Comparison of ENCODE assay signal across 1 cellular context in the genomic region with DNA sequence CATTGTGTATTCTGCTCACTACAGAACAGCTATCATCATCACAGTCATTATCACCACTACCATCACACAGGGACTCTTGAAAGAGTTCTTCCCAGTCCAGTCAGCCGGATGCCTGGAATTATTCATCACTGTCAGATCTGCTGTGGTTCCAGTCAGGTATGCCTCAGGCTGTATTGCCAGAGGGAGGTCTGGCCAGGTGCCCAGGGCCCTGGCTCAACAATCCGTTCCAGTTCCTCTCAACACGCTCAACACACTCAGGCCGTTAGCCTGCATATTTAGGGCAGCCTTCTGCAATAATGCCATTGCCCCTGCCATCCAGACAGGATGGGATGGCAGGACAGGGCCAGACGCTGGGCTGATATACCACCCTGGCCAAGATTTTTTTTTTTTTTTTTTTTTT.
TF ChIP-seq lines count a peak whose summit lies in the region.

No MANE protein-coding gene starts in this region.

TF ChIP-seq in GM23338, 12 proteins besides CTCF, POLR2A, EP300 and RAD21 (continued from another document):
- TF ChIP-seq, protein P1, sequence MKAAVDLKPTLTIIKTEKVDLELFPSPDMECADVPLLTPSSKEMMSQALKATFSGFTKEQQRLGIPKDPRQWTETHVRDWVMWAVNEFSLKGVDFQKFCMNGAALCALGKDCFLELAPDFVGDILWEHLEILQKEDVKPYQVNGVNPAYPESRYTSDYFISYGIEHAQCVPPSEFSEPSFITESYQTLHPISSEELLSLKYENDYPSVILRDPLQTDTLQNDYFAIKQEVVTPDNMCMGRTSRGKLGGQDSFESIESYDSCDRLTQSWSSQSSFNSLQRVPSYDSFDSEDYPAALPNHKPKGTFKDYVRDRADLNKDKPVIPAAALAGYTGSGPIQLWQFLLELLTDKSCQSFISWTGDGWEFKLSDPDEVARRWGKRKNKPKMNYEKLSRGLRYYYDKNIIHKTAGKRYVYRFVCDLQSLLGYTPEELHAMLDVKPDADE (IDR thresholded peaks at IDR 0.05): no peak
- no peak for TF ChIP-seq ZNF331 (CRISPR knock-in tag; IDR thresholded peaks at IDR 0.05; ENCODE audit: low read depth)
- TF ChIP-seq POLR2AphosphoS5 (IDR thresholded peaks at IDR 0.05; ENCODE audit: low read depth): no peak
